Comparison of ENCODE assay signal across 8 cellular contexts in the genomic region with DNA sequence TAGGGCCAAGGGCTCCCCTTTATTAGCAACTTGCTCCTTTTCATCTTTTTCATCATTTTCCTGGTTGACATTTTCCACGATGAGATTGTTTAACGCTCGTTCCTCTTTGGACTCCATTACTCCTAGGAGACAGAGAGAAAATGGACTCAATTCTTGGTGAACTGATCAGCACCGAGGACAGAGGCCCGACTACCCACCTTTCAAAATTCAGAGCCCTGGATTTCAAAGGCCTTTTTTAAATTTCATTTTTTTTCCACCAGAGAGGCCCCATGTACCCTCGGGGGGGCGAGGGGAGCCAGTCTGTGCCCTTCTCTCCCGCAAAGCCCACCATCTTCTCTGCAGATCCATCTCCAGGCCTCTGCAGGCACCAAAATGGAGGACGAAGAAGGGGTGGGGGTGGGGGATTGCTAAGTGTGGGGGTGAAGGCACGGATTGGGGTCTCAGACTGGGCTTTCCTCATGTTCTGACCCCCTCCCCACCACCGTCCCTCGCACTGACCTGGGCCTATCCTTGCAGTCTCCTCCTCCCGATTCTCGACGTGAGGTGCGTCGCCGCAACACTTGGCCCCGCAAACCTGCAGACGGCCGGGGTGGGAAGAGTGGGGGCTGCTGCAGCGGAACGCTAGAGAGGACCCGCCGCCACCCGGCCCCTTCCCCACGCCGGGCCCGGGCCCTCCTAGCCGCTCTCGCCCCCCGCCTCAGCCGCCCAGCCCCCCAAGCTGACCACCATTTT. TPM values are rescaled to one million over a fixed set of nuclear protein-coding genes. Genes with fewer than 3 reads are reported as not detected.
A peak's percentile ranks its signal among the peaks of the same experiment; 100 is the strongest.
DNase-seq lines count a peak whose midpoint lies in the region; ATAC-seq and TF ChIP-seq lines count a peak whose summit lies in the region.

No MANE protein-coding gene starts in this region.

- H3K4me3 ChIP-seq in GM06990 (replicated peaks; ENCODE audit: low read depth, low read length) (peak overlapping the region; percentile 59), MM.1S (ENCODE audit: low read length) (peak overlapping the region; percentile 69), endocrine pancreas (ENCODE audit: control insufficient read depth, insufficient read depth, low read length) (peak overlapping the region; percentile 48)

- DNase-seq in GM06990 (ENCODE audit: extremely low read depth, insufficient read length): no peak
- DNase-seq in MM.1S: no peak
- no peak for DNase-seq in omental fat pad (ENCODE audit: low spot score)
- DNase-seq in middle frontal gyrus (ENCODE audit: extremely low spot score, low spot score): no peak
- no peak for DNase-seq in NCI-H526 treated with DMSO at 0.1 percent for 48 hours (lab: John Stamatoyannopoulos, UW)
- no peak for DNase-seq in activated CD8-positive, alpha-beta memory T cell treated with anti-CD3 and anti-CD28 coated beads for 24 hours
- no peak for DNase-seq in NCI-H446 treated with DMSO at 0.1 percent for 48 hours (lab: John Stamatoyannopoulos, UW)

- H3K9me3 ChIP-seq in MM.1S (replicated peaks; ENCODE audit: insufficient read depth, low read length) (no peaks in the 10 kb centered on the region), endocrine pancreas (ENCODE audit: control insufficient read depth, low read length) (no peaks in the 10 kb centered on the region)

- H4K20me1 ChIP-seq in MM.1S (ENCODE audit: insufficient read depth, low read length): no peaks in the 10 kb centered on the region

- H3K27me3 ChIP-seq in GM06990 (replicated peaks; ENCODE audit: control insufficient read depth, insufficient read depth, low read length) (no peaks in the 10 kb centered on the region), MM.1S (replicated peaks; ENCODE audit: insufficient read depth, low read length) (no peaks in the 10 kb centered on the region), endocrine pancreas (ENCODE audit: control insufficient read depth, insufficient read depth, low read length) (no peaks in the 10 kb centered on the region)

- peak overlapping the region; percentile 64; the same call in 1 of the 2 replicates for H3K9ac ChIP-seq in MM.1S (ENCODE audit: low read length)
- peak overlapping the region; percentile 81 for H3K9ac ChIP-seq in endocrine pancreas (ENCODE audit: control insufficient read depth, insufficient read depth, low read length)

- H3K27ac ChIP-seq in MM.1S (ENCODE audit: low read length): no peak overlapping the region

- H3K4me2 ChIP-seq in MM.1S (ENCODE audit: low read depth, low read length): peak overlapping the region; percentile 70

- no peaks in the 10 kb centered on the region for H3F3A ChIP-seq in MM.1S (ENCODE audit: insufficient read depth, low read length)

- H3K36me3 ChIP-seq in GM06990 (ENCODE audit: control insufficient read depth, insufficient read depth, low read length): no peaks in the 10 kb centered on the region
- no peaks in the 10 kb centered on the region for H3K36me3 ChIP-seq in MM.1S (replicated peaks; ENCODE audit: insufficient read depth, low read length)
- no peaks in the 10 kb centered on the region for H3K36me3 ChIP-seq in endocrine pancreas (ENCODE audit: control insufficient read depth, insufficient read depth, low read length)

- H3K79me2 ChIP-seq in MM.1S (ENCODE audit: low read length): no peaks in the 10 kb centered on the region

- no peak for TF ChIP-seq CTCF in GM06990 (IDR thresholded peaks at IDR 0.05; ENCODE audit: insufficient read depth, low read length, poor library complexity, severe bottlenecking)
- TF ChIP-seq CTCF in MM.1S (IDR thresholded peaks at IDR 0.05; ENCODE audit: low read length): no peak
- TF ChIP-seq CTCF in omental fat pad (IDR thresholded peaks at IDR 0.05): no peak

- ATAC-seq in omental fat pad (ENCODE audit: low FRiP score): peak; percentile 24

- H3K4me1 ChIP-seq in MM.1S (ENCODE audit: low read length) (no peaks in the 10 kb centered on the region), endocrine pancreas (ENCODE audit: control insufficient read depth, insufficient read depth, low read length) (no peaks in the 10 kb centered on the region)

- H3K9me2 ChIP-seq in MM.1S (replicated peaks; ENCODE audit: insufficient read depth, low read length): no peaks in the 10 kb centered on the region

- peak overlapping the region; percentile 80 for H2AFZ ChIP-seq in MM.1S (ENCODE audit: low read length)

RNA-seq across cellular contexts. Expression of gene BEX2, which starts 0.8 kb away (rescaled TPM):
- 10 to 100 TPM in 2 of 4 donors, 1 to 10 TPM in 1, not detected in 1; 2.8 to 13.1 (median 12.6) TPM for total RNA-seq in omental fat pad

RNA-seq across cellular contexts. Expression of gene TCEAL7, which starts 20.0 kb away (rescaled TPM):
- 10 to 100 TPM in 1 of 4 donors, 1 to 10 TPM in 3; 2.0 to 18.5 (median 6.7) TPM for total RNA-seq in omental fat pad

RNA-seq across cellular contexts. Expression of gene TCEAL5, which starts 33.5 kb away (rescaled TPM):
- total RNA-seq in omental fat pad: 1 to 10 TPM in 1 of 4 donors, not detected in 3; 2.9 TPM

RNA-seq across cellular contexts. Expression of gene TCEAL9, which starts 46.3 kb away (rescaled TPM):
- 100 to 1,000 TPM in 1 of 4 donors, 10 to 100 TPM in 3; 55.2 to 129 (median 70.8) TPM for total RNA-seq in omental fat pad

RNA-seq across cellular contexts. Expression of gene TCEAL8, which starts 55.1 kb away (rescaled TPM):
- 10 to 100 TPM; 28.9 to 60.2 (median 49.7) TPM for total RNA-seq in omental fat pad
